ENCODE assay signal across 27 cellular contexts in the genomic region with DNA sequence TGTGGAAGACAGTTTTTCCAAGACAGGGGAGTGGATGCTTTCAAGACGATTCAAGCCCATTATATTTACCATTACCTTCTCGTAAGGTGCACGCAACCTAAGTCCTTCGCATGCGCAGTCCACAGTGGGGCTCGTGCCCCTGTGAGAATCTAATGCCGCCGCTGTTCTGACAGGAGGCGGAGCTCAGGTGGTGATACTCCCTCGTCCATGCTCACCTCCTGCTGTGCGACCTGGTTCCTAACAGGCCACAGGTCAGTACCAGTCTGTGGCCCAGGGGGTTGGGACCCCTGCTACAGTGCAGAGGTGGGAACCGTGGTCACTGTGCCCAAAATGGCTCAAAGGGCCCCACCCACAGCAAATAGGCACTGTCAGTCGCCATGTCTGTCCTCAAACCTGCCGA. TPM values are rescaled to one million over a fixed set of nuclear protein-coding genes. Genes with fewer than 3 reads are reported as not detected.
"Had no signal": no experiment of that assay in that cellular context is flagged by ENCODE, and none has a peak within 500 bp of the region (broad histone marks: within the 10 kb centered on the region; RNA-seq: fewer than 3 reads in every experiment).

No MANE protein-coding gene starts in this region.

- H3K9me3 ChIP-seq: ascending aorta had no signal

- DNase-seq: activated B cell treated with CpG ODN at 0.5 μM for 24 hours; activated CD4-positive, alpha-beta memory T cell treated with anti-CD3 and anti-CD28 coated beads, Interleukin-2, amount 10 ng/mL, durations not matched to agents 7 days and 5 days; activated CD4-positive, alpha-beta T cell treated with anti-CD3 and anti-CD28 coated beads for 4 hours; activated CD4-positive, alpha-beta T cell treated with anti-CD3 and anti-CD28 coated beads, Interleukin-2, amount 10 ng/mL, durations not matched to agents 24 days and 14 days; activated CD4-positive, alpha-beta T cell treated with anti-CD3 and anti-CD28 coated beads, Interleukin-2, amount 50 U/mL, for 1 hour; activated CD4-positive, alpha-beta T cell treated with anti-CD3 and anti-CD28 coated beads, Interleukin-2, amount 50 U/mL, for 4 hours; activated CD4-positive, CD25-positive, alpha-beta regulatory T cell treated with anti-CD3 and anti-CD28 coated beads, Interleukin-2, amount 50 U/mL, for 72 hours; activated CD8-positive, alpha-beta memory T cell treated with anti-CD3 and anti-CD28 coated beads for 24 hours; activated CD8-positive, alpha-beta memory T cell treated with anti-CD3 and anti-CD28 coated beads, Interleukin-2, amount 10 ng/mL, durations not matched to agents 7 days and 5 days; activated CD8-positive, alpha-beta memory T cell treated with anti-CD3 and anti-CD28 coated beads, Interleukin-2, amount 50 U/mL, for 48 hours; activated CD8-positive, alpha-beta T cell treated with anti-CD3 and anti-CD28 coated beads, Interleukin-2, amount 10 ng/mL, durations not matched to agents 7 days and 5 days; activated effector memory CD4-positive, alpha-beta T cell treated with Interleukin-2 at 50 U/mL for 16 hours; activated gamma-delta T cell; activated naive CD4-positive, alpha-beta T cell treated with anti-CD3 and anti-CD28 coated beads, Interleukin-2, amount 10 ng/mL, durations not matched to agents 7 days and 5 days; activated naive CD4-positive, alpha-beta T cell treated with Interleukin-2 at 50 U/mL for 16 hours; activated naive CD8-positive, alpha-beta T cell treated with anti-CD3 and anti-CD28 coated beads, Interleukin-2, amount 10 ng/mL, durations not matched to agents 7 days and 5 days; activated naive CD8-positive, alpha-beta T cell treated with anti-CD3 and anti-CD28 coated beads, Interleukin-2, amount 50 U/mL, for 24 hours; activated T-cell treated with anti-CD3 and anti-CD28 coated beads, Interleukin-2, amount 50 U/mL, for 24 hours; activated T-cell treated with anti-CD3 and anti-CD28 coated beads, Interleukin-2, amount 50 U/mL, for 48 hours; brain microvascular endothelial cell; SW 1271; T-helper 1 cell; T-helper 2 cell; T-helper 9 cell had no signal

- H3K36me3 ChIP-seq: ascending aorta, brain microvascular endothelial cell, cardiac muscle cell had no signal

- H3K4me3 ChIP-seq: ascending aorta, cardiac muscle cell had no signal

- H3K27me3 ChIP-seq: ascending aorta, brain microvascular endothelial cell, cardiac muscle cell had no signal

- ATAC-seq: activated CD8-positive, alpha-beta memory T cell treated with anti-CD3 and anti-CD28 coated beads, Interleukin-2, amount 10 ng/mL, durations not matched to agents 7 days and 5 days; activated CD8-positive, alpha-beta T cell treated with anti-CD3 and anti-CD28 coated beads, Interleukin-2, amount 10 ng/mL, durations not matched to agents 7 days and 5 days; activated naive CD8-positive, alpha-beta T cell treated with anti-CD3 and anti-CD28 coated beads, Interleukin-2, amount 50 U/mL, for 24 hours had no signal

- H3K27ac ChIP-seq: brain microvascular endothelial cell, cardiac muscle cell, VCaP had no signal

RNA-seq across cellular contexts. Expression of a gene that starts 54.3 kb away (rescaled TPM):
- total RNA-seq: ascending aorta had no signal
